Comparison of ENCODE assay signal across 19 cellular contexts in the genomic region with DNA sequence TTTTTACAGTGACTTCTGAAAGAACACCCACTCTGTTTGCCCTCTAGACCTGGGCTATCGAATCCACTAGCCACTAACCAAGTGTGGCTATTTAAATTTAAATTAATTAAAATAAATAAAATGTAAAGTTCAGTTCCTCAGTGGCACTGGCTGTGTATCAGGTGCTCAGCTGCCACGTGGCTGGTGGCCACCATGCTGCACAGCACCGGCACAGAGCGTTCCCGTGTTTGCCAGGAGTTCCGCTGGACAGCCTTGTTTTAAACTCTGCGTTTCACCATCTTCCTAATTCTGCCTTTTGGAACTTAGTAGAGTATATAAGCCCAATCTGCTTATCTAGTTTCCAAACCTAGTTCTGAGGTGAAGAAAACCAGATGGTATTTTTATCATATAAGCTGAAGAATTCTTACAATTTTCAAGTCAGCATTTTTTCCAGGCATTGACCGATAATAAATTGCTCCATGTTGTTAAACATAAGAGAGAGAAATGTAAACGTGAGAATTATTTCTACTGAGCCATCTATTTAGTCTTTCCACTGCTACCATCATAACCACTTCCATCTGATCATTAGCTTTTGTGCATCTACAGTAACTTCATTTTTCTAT.
DNase-seq lines count a peak whose midpoint lies in the region; ATAC-seq, FAIRE-seq and TF ChIP-seq lines count a peak whose summit lies in the region.
"Had no signal": no experiment of that assay in that cellular context is flagged by ENCODE, and none has a peak within 500 bp of the region (broad histone marks: within the 10 kb centered on the region; RNA-seq: fewer than 3 reads in every experiment).

No MANE protein-coding gene starts in this region.

- intact Hi-C loops in HepG2 (cut with micrococcal nuclease; ENCODE audit: unreplicated experiment): no loop called here
- intact Hi-C loops in right lobe of liver (cut with DNase I): no loop called here
- intact Hi-C loops in K562 (cut with micrococcal nuclease): no loop called here

- H3K9me3 Mint-ChIP-seq in nephron: no peaks in the 10 kb centered on the region
- H3K9me3 Mint-ChIP-seq: CD8-positive, alpha-beta T cell; GM23338; HFFc6 had no signal

- H3K4me2 ChIP-seq in HepG2 (ENCODE audit: low read depth, low read length): no peak overlapping the region
- H3K4me2 ChIP-seq in K562 (ENCODE audit: insufficient read depth, low read length): no peak overlapping the region
- H3K4me2 ChIP-seq: BLaER1 treated with 17β-estradiol and CSF1 and Interleukin-3, amounts not matched to agents 10 nM and 100 nM; GM23338 had no signal

- POLR2A ChIA-PET in HepG2 (lab: Yijun Ruan, JAX): no interaction called here
- POLR2A ChIA-PET in K562 (lab: Yijun Ruan, JAX): no interaction called here

- TF ChIP-seq RAD21 in HepG2 (CRISPR knock-in tag; IDR thresholded peaks at IDR 0.05): no peak
- no peak for TF ChIP-seq RAD21 in K562 (CRISPR knock-in tag; conservative IDR thresholded peaks at IDR 0.05 in 1 of 2, IDR thresholded peaks at IDR 0.05 in 1 of 2)

- no peak for TF ChIP-seq EP300 in HepG2 (IDR thresholded peaks at IDR 0.05; ENCODE audit: low read depth in 2 of 2, low read length in 2 of 2)
- TF ChIP-seq EP300 in HepG2 (CRISPR knock-in tag; IDR thresholded peaks at IDR 0.05; ENCODE audit: borderline replicate concordance): no peak
- no peak for TF ChIP-seq EP300 in K562 (IDR thresholded peaks at IDR 0.05; ENCODE audit: low read length)

- ATAC-seq in HepG2: no peak
- ATAC-seq in right lobe of liver: no peak
- ATAC-seq in K562: no peak
- ATAC-seq: CD8-positive, alpha-beta T cell; GM23338; HCT116 had no signal

- H3K27ac ChIP-seq in HepG2 (ENCODE audit: extremely low read length, insufficient read depth, low read length) (no peak overlapping the region), right lobe of liver (no peak overlapping the region), K562 (ENCODE audit: extremely low read depth, low read depth, low read length) (no peak overlapping the region)
- H3K27ac ChIP-seq: BLaER1 treated with 17β-estradiol and CSF1 and Interleukin-3, amounts not matched to agents 10 nM and 100 nM had no signal

- H3K4me3 ChIP-seq in HepG2 (replicated peaks in 1 of 3; ENCODE audit: insufficient read depth in 1 of 3, low read depth in 2 of 3, low read length in 3 of 3) (no peak overlapping the region), right lobe of liver (no peak overlapping the region), K562 (no peak overlapping the region)
- H3K4me3 ChIP-seq: BLaER1 treated with 17β-estradiol and CSF1 and Interleukin-3, amounts not matched to agents 10 nM and 100 nM; GM23338 had no signal

- no peak for FAIRE-seq in HepG2 (lab: Jason Lieb, UNC)
- no peak for FAIRE-seq in K562 (lab: Jason Lieb, UNC)
- FAIRE-seq: H54, HTR-8/SVneo had no signal

- H3K27me3 ChIP-seq in HepG2 (ENCODE audit: control insufficient read depth in 1 of 2, insufficient read depth in 2 of 2, low read length in 2 of 2) (peaks cover 1 to 8% of the 10 kb centered on the region in 2 experiments; a peak in 2 of 5 replicates), right lobe of liver (no peaks in the 10 kb centered on the region), K562 (ENCODE audit: control insufficient read depth in 2 of 2, insufficient read depth in 2 of 2, low read length in 2 of 2) (peaks cover 0 to 9% of the 10 kb centered on the region in 2 experiments; a peak in 1 of 5 replicates)
- H3K27me3 ChIP-seq: BLaER1 treated with 17β-estradiol and CSF1 and Interleukin-3, amounts not matched to agents 10 nM and 100 nM had no signal

- H2AFZ ChIP-seq in HepG2 (ENCODE audit: low read length) (no peak overlapping the region), K562 (ENCODE audit: low read depth, low read length) (no peak overlapping the region)
- H2AFZ ChIP-seq: GM23338 had no signal

- H3K9me1 ChIP-seq in K562 (ENCODE audit: control insufficient read depth, insufficient read depth, low read length): no peaks in the 10 kb centered on the region

- no peaks in the 10 kb centered on the region for H3K36me3 ChIP-seq in HepG2 (replicated peaks in 1 of 2; ENCODE audit: control insufficient read depth in 1 of 2, insufficient read depth in 2 of 2, low read length in 2 of 2)
- H3K36me3 ChIP-seq in right lobe of liver: no peaks in the 10 kb centered on the region
- H3K36me3 ChIP-seq in K562 (ENCODE audit: control insufficient read depth, insufficient read depth, low read length): no peaks in the 10 kb centered on the region
- H3K36me3 ChIP-seq: BLaER1 treated with 17β-estradiol and CSF1 and Interleukin-3, amounts not matched to agents 10 nM and 100 nM had no signal

- H3K36me3 Mint-ChIP-seq in nephron (ENCODE audit: low read depth): no peaks in the 10 kb centered on the region
- H3K36me3 Mint-ChIP-seq: CD8-positive, alpha-beta T cell had no signal

- H3K9ac ChIP-seq in HepG2 (ENCODE audit: insufficient read depth, low read depth, low read length) (no peak overlapping the region), K562 (ENCODE audit: insufficient read depth in 1 of 2, low read depth in 2 of 2, low read length in 2 of 2) (no peak overlapping the region)
- H3K9ac ChIP-seq: BLaER1 treated with 17β-estradiol and CSF1 and Interleukin-3, amounts not matched to agents 10 nM and 100 nM had no signal

- TF ChIP-seq POLR2A in HepG2 (IDR thresholded peaks at IDR 0.05; ENCODE audit: insufficient read depth in 1 of 2, low read depth in 2 of 2, low read length in 2 of 2): no peak
- TF ChIP-seq POLR2A in right lobe of liver (IDR thresholded peaks at IDR 0.05): no peak
- no peak for TF ChIP-seq POLR2A in K562 (conservative IDR thresholded peaks at IDR 0.05)

- peaks cover 5% of the 10 kb centered on the region for H3K27me3 Mint-ChIP-seq in nephron (ENCODE audit: low read depth)
- H3K27me3 Mint-ChIP-seq: B cell had no signal

- no TSS peak for BruUV-seq in HepG2 (replicated peaks; lab: Mats Ljungman, UMichigan)
- no TSS peak for BruUV-seq in K562 (replicated peaks; lab: Mats Ljungman, UMichigan)

- WGBS in HepG2 (ENCODE audit: low lambda C conversion rate): 30% methylated on average over 9 of the region's 9 CpGs
- 73% methylated on average over 9 of the region's 9 CpGs for WGBS in right lobe of liver (ENCODE audit: insufficient coverage, low coverage, low lambda C conversion rate, missing lambda C conversion rate)
- 0% methylated on average over 9 of the region's 9 CpGs for WGBS in K562 (ENCODE audit: insufficient coverage, low coverage, missing lambda C conversion rate)

- in situ Hi-C loops in HepG2 (cut with HindIII; ENCODE audit: extremely low pct_ligation_motif_present, low pct_unique_long_range_greater_than_20kb) (no loop called here), K562 (cut with MboI) (no loop called here)

- no peaks in the 10 kb centered on the region for H3K9me3 ChIP-seq in HepG2 (ENCODE audit: low read length)
- no peaks in the 10 kb centered on the region for H3K9me3 ChIP-seq in right lobe of liver
- H3K9me3 ChIP-seq in K562 (replicated peaks; ENCODE audit: control insufficient read depth, insufficient read depth, low read depth, low read length): no peaks in the 10 kb centered on the region
- H3K9me3 ChIP-seq: BLaER1 treated with 17β-estradiol and CSF1 and Interleukin-3, amounts not matched to agents 10 nM and 100 nM had no signal

- no peaks in the 10 kb centered on the region for H3K79me2 ChIP-seq in HepG2 (ENCODE audit: insufficient read depth, low read length)
- H3K79me2 ChIP-seq in K562 (ENCODE audit: control insufficient read depth, insufficient read depth, low read length): no peaks in the 10 kb centered on the region

- no peak for DNase-seq in HepG2 (ENCODE audit: low spot score)
- no peak for DNase-seq in right lobe of liver
- no peak for DNase-seq in K562 (ENCODE audit: extremely low read depth in 1 of 4, low spot score in 3 of 4)
- no peak for DNase-seq in NCI-H1694 (lab: John Stamatoyannopoulos, UW)
- no peak for DNase-seq in effector CD8-positive, alpha-beta T cell (lab: John Stamatoyannopoulos, UW)
- no peak for DNase-seq in stimulated activated naive CD4-positive, alpha-beta T cell treated with Interleukin-2 at 50 U/mL for 16 hours (lab: John Stamatoyannopoulos, UW)
- DNase-seq: 8988T; Calu3; CD8-positive, alpha-beta T cell; DMS79 treated with DMSO at 0.1 percent for 48 hours; GF-D8; HFFc6 had no signal

- no peak overlapping the region for H3K4me3 Mint-ChIP-seq in nephron
- H3K4me3 Mint-ChIP-seq: B cell; CD8-positive, alpha-beta T cell; GM23338; HFFc6 had no signal

- peak overlapping the region in 2 of 3 experiments; percentile 47 to 69 for H3K27ac Mint-ChIP-seq in nephron
- H3K27ac Mint-ChIP-seq: B cell; CD8-positive, alpha-beta T cell; GM23338; HFFc6 had no signal

- H3K4me1 ChIP-seq in HepG2 (ENCODE audit: insufficient read depth, low read length) (no peaks in the 10 kb centered on the region), right lobe of liver (no peaks in the 10 kb centered on the region), K562 (replicated peaks in 1 of 2; ENCODE audit: control insufficient read depth in 2 of 2, insufficient read depth in 2 of 2, low read length in 2 of 2) (no peaks in the 10 kb centered on the region)
- H3K4me1 ChIP-seq: BLaER1 treated with 17β-estradiol and CSF1 and Interleukin-3, amounts not matched to agents 10 nM and 100 nM had no signal

- TF ChIP-seq CTCF in HepG2 (CRISPR knock-in tag; IDR thresholded peaks at IDR 0.05) (no peak), right lobe of liver (IDR thresholded peaks at IDR 0.05) (no peak), K562 (IDR thresholded peaks at IDR 0.05 in 2 of 3, conservative IDR thresholded peaks at IDR 0.05 in 1 of 3; ENCODE audit: insufficient read depth in 2 of 3, low read depth in 1 of 3, low read length in 3 of 3) (no peak), nephron (IDR thresholded peaks at IDR 0.05; ENCODE audit: unreplicated experiment in 3 of 3) (no peak)

- CTCF ChIA-PET in HepG2 (lab: Yijun Ruan, JAX; ENCODE audit: low intra/inter-chr PET ratio, low total read pairs): no interaction called here
- CTCF ChIA-PET in K562 (lab: Yijun Ruan, JAX; ENCODE audit: low intra/inter-chr PET ratio): no interaction called here

- H4K20me1 ChIP-seq in HepG2 (ENCODE audit: insufficient read depth, low read length) (no peaks in the 10 kb centered on the region), K562 (replicated peaks; ENCODE audit: control insufficient read depth, insufficient read depth, low read length) (no peaks in the 10 kb centered on the region)
- H4K20me1 ChIP-seq: BLaER1 treated with 17β-estradiol and CSF1 and Interleukin-3, amounts not matched to agents 10 nM and 100 nM had no signal

- H3K4me1 Mint-ChIP-seq in nephron: peaks cover 30% of the 10 kb centered on the region
- H3K4me1 Mint-ChIP-seq: B cell had no signal

TF ChIP-seq in HepG2, 621 proteins besides CTCF, POLR2A, EP300 and RAD21 (continues in another document):
- no peak for TF ChIP-seq ZNF589 (CRISPR knock-in tag; conservative IDR thresholded peaks at IDR 0.05)

TF ChIP-seq in K562, 482 proteins besides CTCF, POLR2A, EP300 and RAD21 (continues in another document):
- TF ChIP-seq SMAD1 (IDR thresholded peaks at IDR 0.05; ENCODE audit: low read depth, low read length, partially characterized antibody): no peak
- no peak for TF ChIP-seq ZNF165 (CRISPR knock-in tag; IDR thresholded peaks at IDR 0.05; ENCODE audit: borderline replicate concordance)

Comparison
In these comparisons a context has a peak if more than half of its experiments do, and no peak if none do; other contexts are left out.
1. Of the 241 proteins assayed by ChIP-seq in both HepG2 and K562: peak only in HepG2: MAFF and MAFK; only in K562: MAFG; in both: none; in neither: 238.